ENCODE assay signal across 12 cellular contexts in genomic region chr20:34017610-34018009, GRCh38. TPM values are rescaled to one million over a fixed set of nuclear protein-coding genes. Genes with fewer than 3 reads are reported as not detected.
A peak's percentile ranks its signal among the peaks of the same experiment; 100 is the strongest.
DNase-seq lines count a peak whose midpoint lies in the region; ATAC-seq and TF ChIP-seq lines count a peak whose summit lies in the region.
"Had no signal": no experiment of that assay in that cellular context is flagged by ENCODE, and none has a peak within 500 bp of the region (broad histone marks: within the 10 kb centered on the region; RNA-seq: fewer than 3 reads in every experiment).

No MANE protein-coding gene starts in this region.

- peak overlapping the region; percentile 1 for H3K27ac Mint-ChIP-seq in central memory CD8-positive, alpha-beta T cell (ENCODE audit: low read depth)
- H3K27ac Mint-ChIP-seq in naive thymus-derived CD8-positive, alpha-beta T cell: peak overlapping the region; percentile 1 to 78 (median 50)
- H3K27ac Mint-ChIP-seq in activated CD8-positive, alpha-beta T cell treated with anti-CD3 and anti-CD28 coated beads for 36 hours: no peak overlapping the region

- H4K20me1 ChIP-seq in hepatocyte (ENCODE audit: insufficient read depth, poor library complexity, severe bottlenecking): peaks cover 95% of the 10 kb centered on the region

- no peaks in the 10 kb centered on the region for H3K9me2 ChIP-seq in hepatocyte (replicated peaks; ENCODE audit: insufficient read depth)

- H3K27ac ChIP-seq in hepatocyte: no peak overlapping the region
- H3K27ac ChIP-seq: suprapubic skin had no signal

- POLR2A ChIA-PET in naive thymus-derived CD8-positive, alpha-beta T cell (lab: Charles Lee): no interaction called here
- POLR2A ChIA-PET in activated CD8-positive, alpha-beta T cell treated with anti-CD3 and anti-CD28 coated beads for 36 hours (lab: Charles Lee): interaction anchor here (0.6 kb wide), 1 partner anchor 14 kb away, joined by 3 read pairs; no protein-coding TSS in a partner anchor

- no peak overlapping the region for H3K4me3 Mint-ChIP-seq in central memory CD8-positive, alpha-beta T cell
- H3K4me3 Mint-ChIP-seq in naive thymus-derived CD8-positive, alpha-beta T cell: peak overlapping the region in 4 of 10 donors; percentile 2 to 28 (median 9)
- no peak overlapping the region for H3K4me3 Mint-ChIP-seq in activated CD8-positive, alpha-beta T cell treated with anti-CD3 and anti-CD28 coated beads for 36 hours

- H3K36me3 Mint-ChIP-seq in central memory CD8-positive, alpha-beta T cell (ENCODE audit: insufficient read depth): peaks cover 13% of the 10 kb centered on the region
- peaks cover 0 to 6% (median 4%) of the 10 kb centered on the region in 3 donors for H3K36me3 Mint-ChIP-seq in naive thymus-derived CD8-positive, alpha-beta T cell
- H3K36me3 Mint-ChIP-seq in activated CD8-positive, alpha-beta T cell treated with anti-CD3 and anti-CD28 coated beads for 36 hours (ENCODE audit: low read depth): peaks cover 6% of the 10 kb centered on the region

- no peak overlapping the region for H2AFZ ChIP-seq in hepatocyte

- no peaks in the 10 kb centered on the region for H3K27me3 Mint-ChIP-seq in central memory CD8-positive, alpha-beta T cell
- no peaks in the 10 kb centered on the region for H3K27me3 Mint-ChIP-seq in naive thymus-derived CD8-positive, alpha-beta T cell
- H3K27me3 Mint-ChIP-seq in activated CD8-positive, alpha-beta T cell treated with anti-CD3 and anti-CD28 coated beads for 36 hours: no peaks in the 10 kb centered on the region

- H3K9me3 Mint-ChIP-seq in central memory CD8-positive, alpha-beta T cell: no peaks in the 10 kb centered on the region
- no peaks in the 10 kb centered on the region for H3K9me3 Mint-ChIP-seq in naive thymus-derived CD8-positive, alpha-beta T cell
- H3K9me3 Mint-ChIP-seq in activated CD8-positive, alpha-beta T cell treated with anti-CD3 and anti-CD28 coated beads for 36 hours: no peaks in the 10 kb centered on the region

- no peak overlapping the region for H3K4me2 ChIP-seq in hepatocyte

- H3K36me3 ChIP-seq in MG63: no peaks in the 10 kb centered on the region; the same call in 1 of the 2 replicates
- H3K36me3 ChIP-seq in hepatocyte (replicated peaks; ENCODE audit: insufficient read depth, low read depth): no peaks in the 10 kb centered on the region
- H3K36me3 ChIP-seq: suprapubic skin had no signal

- H3K4me1 Mint-ChIP-seq in central memory CD8-positive, alpha-beta T cell: peaks cover 89% of the 10 kb centered on the region
- H3K4me1 Mint-ChIP-seq in naive thymus-derived CD8-positive, alpha-beta T cell: peaks cover 51 to 94% (median 89%) of the 10 kb centered on the region in 4 donors
- H3K4me1 Mint-ChIP-seq in activated CD8-positive, alpha-beta T cell treated with anti-CD3 and anti-CD28 coated beads for 36 hours (ENCODE audit: low read depth): peaks cover 81% of the 10 kb centered on the region

- intact Hi-C loops in activated CD8-positive, alpha-beta T cell treated with anti-CD3 and anti-CD28 coated beads for 36 hours (cut with micrococcal nuclease): no loop called here

- CTCF ChIA-PET in activated CD8-positive, alpha-beta T cell treated with anti-CD3 and anti-CD28 coated beads for 36 hours (lab: Charles Lee): interaction anchor here (0.7 to 1.1 kb wide), 2 partner anchors 9 to 102 kb away, joined by 3 read pairs; no protein-coding TSS in a partner anchor

- H3K9me3 ChIP-seq in MG63 (peaks cover 3% of the 10 kb centered on the region; the same call in 1 of the 2 replicates), hepatocyte (ENCODE audit: low read depth) (no peaks in the 10 kb centered on the region)
- H3K9me3 ChIP-seq: suprapubic skin had no signal

- no peak overlapping the region for H3K4me3 ChIP-seq in MG63
- no peak overlapping the region for H3K4me3 ChIP-seq in hepatocyte
- H3K4me3 ChIP-seq: K562, suprapubic skin had no signal

- 84% methylated on average over 1 of the region's 1 CpG for WGBS in hepatocyte (ENCODE audit: low lambda C conversion rate, missing lambda C conversion rate)

- DNase-seq in EL: peak; percentile 97
- peak; percentile 35 for DNase-seq in MG63
- DNase-seq in central memory CD8-positive, alpha-beta T cell (ENCODE audit: low spot score in 2 of 2): no peak
- no peak for DNase-seq in naive thymus-derived CD8-positive, alpha-beta T cell
- DNase-seq in hepatocyte (ENCODE audit: low spot score): no peak
- no peak for DNase-seq in activated CD8-positive, alpha-beta T cell treated with anti-CD3 and anti-CD28 coated beads for 36 hours
- DNase-seq: activated gamma-delta T cell treated with Interleukin-2 at 50 U/mL for 16 hours, mesendoderm had no signal

- no peak for TF ChIP-seq CTCF in hepatocyte (IDR thresholded peaks at IDR 0.05; ENCODE audit: poor library complexity)
- TF ChIP-seq CTCF in activated CD8-positive, alpha-beta T cell treated with anti-CD3 and anti-CD28 coated beads for 36 hours (IDR thresholded peaks at IDR 0.05): no peak

- no peak for ATAC-seq in central memory CD8-positive, alpha-beta T cell (replicated peaks; ENCODE audit: extremely low read depth, poor library complexity, severe bottlenecking)
- ATAC-seq in naive thymus-derived CD8-positive, alpha-beta T cell: no peak
- ATAC-seq in HG03571 (IDR thresholded peaks at IDR 0.05; ENCODE audit: unreplicated experiment): no peak
- no peak for ATAC-seq in HG02610 (IDR thresholded peaks at IDR 0.05; ENCODE audit: unreplicated experiment)
- ATAC-seq in activated CD8-positive, alpha-beta T cell treated with anti-CD3 and anti-CD28 coated beads for 36 hours: no peak
- ATAC-seq: K562 had no signal

- H3K27me3 ChIP-seq in MG63: no peaks in the 10 kb centered on the region
- no peaks in the 10 kb centered on the region for H3K27me3 ChIP-seq in hepatocyte
- H3K27me3 ChIP-seq: suprapubic skin had no signal

- peaks cover 97% of the 10 kb centered on the region for H3K79me2 ChIP-seq in hepatocyte

- peaks cover 3% of the 10 kb centered on the region for H3K4me1 ChIP-seq in hepatocyte (ENCODE audit: insufficient read depth)

RNA-seq across cellular contexts. Expression of gene RALY, which starts 23.9 kb away (rescaled TPM):
- total RNA-seq in MG63 (2014; rRNA removed; shearing (Covaris generic); ENCODE audit: low replicate concordance): 181 and 241 TPM in 2 replicates
- 100 to 1,000 TPM; 105 to 112 TPM for total RNA-seq in naive thymus-derived CD8-positive, alpha-beta T cell
- 100 to 1,000 TPM; 175 to 211 (median 181) TPM for polyA plus RNA-seq in naive thymus-derived CD8-positive, alpha-beta T cell
- total RNA-seq in hepatocyte: 122 and 123 TPM in 2 replicates
- 209 and 240 TPM in 2 replicates for polyA plus RNA-seq in hepatocyte
- 100 to 1,000 TPM; 151 to 153 TPM for total RNA-seq in activated CD8-positive, alpha-beta T cell treated with anti-CD3 and anti-CD28 coated beads for 36 hours

Comparison
In these comparisons a context has a peak if more than half of its experiments do, and no peak if none do; other contexts are left out.
1. DNase-seq: peak in EL (single experiment) and MG63 (single experiment); none in central memory CD8-positive, alpha-beta T cell (0 of 2), naive thymus-derived CD8-positive, alpha-beta T cell (0 of 10), hepatocyte (single experiment) and activated CD8-positive, alpha-beta T cell treated with anti-CD3 and anti-CD28 coated beads for 36 hours (single experiment).